In the genomic region with DNA sequence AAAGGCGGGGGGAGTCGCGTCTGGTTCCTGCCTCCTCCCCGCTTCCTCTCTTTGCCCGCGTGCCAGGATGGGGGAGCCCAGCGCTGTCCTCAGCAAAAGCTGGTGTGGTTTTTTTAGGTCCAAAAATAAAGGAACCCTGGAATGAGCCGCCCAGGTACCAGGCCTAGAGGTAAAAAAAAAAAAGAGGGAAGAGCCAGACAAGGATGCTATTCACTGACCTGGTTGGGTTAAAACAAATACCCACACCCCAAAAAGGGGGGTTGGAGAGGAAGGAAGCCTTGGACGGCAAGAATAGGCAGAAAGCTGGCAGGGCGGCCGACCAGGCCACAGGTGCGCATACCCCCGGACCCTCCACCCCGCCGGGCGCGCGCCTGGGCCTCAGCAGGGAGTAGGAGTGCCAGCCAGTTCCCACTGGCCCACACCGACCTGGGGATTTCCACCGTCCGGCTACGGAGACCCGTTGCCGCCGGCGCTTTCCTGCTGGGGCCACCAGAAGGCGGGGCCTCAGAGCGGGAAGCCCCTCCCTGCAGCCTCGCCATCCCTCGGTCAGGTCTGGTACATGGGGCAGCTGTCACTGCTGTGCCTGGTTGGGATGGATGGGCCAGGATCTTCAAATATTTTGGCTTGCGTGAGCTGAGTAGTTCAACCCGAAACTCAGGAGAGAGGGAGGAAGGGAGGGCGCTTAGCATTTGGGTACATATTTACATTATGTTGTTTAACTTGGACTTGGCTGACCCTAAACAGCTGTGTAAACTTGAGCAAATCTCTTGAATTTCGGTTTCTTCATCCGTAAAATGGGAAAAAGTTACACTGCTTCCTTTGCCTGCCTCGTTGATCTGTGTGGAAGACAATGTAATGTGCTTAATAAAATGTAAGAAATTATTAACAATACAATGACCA, we compare ENCODE assay signal across 8 cellular contexts. TPM values are rescaled to one million over a fixed set of nuclear protein-coding genes. Genes with fewer than 3 reads are reported as not detected.
DNase-seq lines count a peak whose midpoint lies in the region; ATAC-seq and TF ChIP-seq lines count a peak whose summit lies in the region.

No MANE protein-coding gene starts in this region.

- no peaks in the 10 kb centered on the region for H3K79me2 ChIP-seq in fibroblast of lung (ENCODE audit: control insufficient read depth, insufficient read depth, low read length)

- ATAC-seq in GM21390 (IDR thresholded peaks at IDR 0.05; ENCODE audit: unreplicated experiment), result peak; percentile 73

- peaks cover 79% of the 10 kb centered on the region for H3K4me1 Mint-ChIP-seq in activated T-helper 1 cell treated with anti-CD3 and anti-CD28 coated beads, Interleukin-12 subunit alpha, Interleukin-12 subunit beta, Interleukin-2, Interleukin-4 antibody, amounts not matched to agents 30 ng/mL and 10 ng/mL and 1 ng/mL, durations not matched to agents 14 hours and 24 hours and 36 hours (ENCODE audit: low read depth)
- peaks cover 96% of the 10 kb centered on the region for H3K4me1 Mint-ChIP-seq in nephron progenitor cell

- no peaks in the 10 kb centered on the region for H3K36me3 ChIP-seq in fibroblast of lung (ENCODE audit: control insufficient read depth, insufficient read depth, low read length)
- H3K36me3 ChIP-seq in subcutaneous abdominal adipose tissue (ENCODE audit: control insufficient read depth in 5 of 5, insufficient read depth in 5 of 5, low read length in 5 of 5), result no peaks in the 10 kb centered on the region

- peaks cover 5% of the 10 kb centered on the region for H3K36me3 Mint-ChIP-seq in activated T-helper 1 cell treated with anti-CD3 and anti-CD28 coated beads, Interleukin-12 subunit alpha, Interleukin-12 subunit beta, Interleukin-2, Interleukin-4 antibody, amounts not matched to agents 30 ng/mL and 10 ng/mL and 1 ng/mL, durations not matched to agents 14 hours and 24 hours and 36 hours (ENCODE audit: low read depth)
- H3K36me3 Mint-ChIP-seq in nephron progenitor cell (ENCODE audit: low read depth), result no peaks in the 10 kb centered on the region

- TF ChIP-seq CTCF in fibroblast of lung (conservative IDR thresholded peaks at IDR 0.05 in 1 of 2, IDR thresholded peaks at IDR 0.05 in 1 of 2; ENCODE audit: low read depth in 1 of 2, low read length in 2 of 2) (no peak), nephron progenitor cell (IDR thresholded peaks at IDR 0.05) (no peak)

- H3K27me3 ChIP-seq in fibroblast of lung (ENCODE audit: control insufficient read depth, insufficient read depth, low read length), result no peaks in the 10 kb centered on the region
- H3K27me3 ChIP-seq in subcutaneous abdominal adipose tissue (ENCODE audit: control insufficient read depth in 5 of 5, insufficient read depth in 4 of 5, low read length in 5 of 5), result no peaks in the 10 kb centered on the region

- no peaks in the 10 kb centered on the region for H3K9me3 Mint-ChIP-seq in activated T-helper 1 cell treated with anti-CD3 and anti-CD28 coated beads, Interleukin-12 subunit alpha, Interleukin-12 subunit beta, Interleukin-2, Interleukin-4 antibody, amounts not matched to agents 30 ng/mL and 10 ng/mL and 1 ng/mL, durations not matched to agents 14 hours and 24 hours and 36 hours
- H3K9me3 Mint-ChIP-seq in nephron progenitor cell, result no peaks in the 10 kb centered on the region

- H3K27ac Mint-ChIP-seq in activated T-helper 1 cell treated with anti-CD3 and anti-CD28 coated beads, Interleukin-12 subunit alpha, Interleukin-12 subunit beta, Interleukin-2, Interleukin-4 antibody, amounts not matched to agents 30 ng/mL and 10 ng/mL and 1 ng/mL, durations not matched to agents 14 hours and 24 hours and 36 hours, result peak overlapping the region; percentile 98
- peak overlapping the region; percentile 100 for H3K27ac Mint-ChIP-seq in nephron progenitor cell

- peaks cover 37% of the 10 kb centered on the region for H3K4me1 ChIP-seq in fibroblast of lung (ENCODE audit: control insufficient read depth, extremely low read depth, insufficient read depth, low read length)
- H3K4me1 ChIP-seq in subcutaneous abdominal adipose tissue (ENCODE audit: control insufficient read depth in 5 of 5, insufficient read depth in 5 of 5, low read length in 5 of 5), result peaks cover 24 to 86% (median 82%) of the 10 kb centered on the region in 5 donors

- intact Hi-C loops in activated T-helper 1 cell treated with anti-CD3 and anti-CD28 coated beads, Interleukin-12 subunit alpha, Interleukin-12 subunit beta, Interleukin-2, Interleukin-4 antibody, amounts not matched to agents 30 ng/mL and 10 ng/mL and 1 ng/mL, durations not matched to agents 14 hours and 24 hours and 36 hours (cut with micrococcal nuclease), result loop anchor here (2.0 to 10.0 kb wide), 4 partner anchors 287 to 671 kb away; partner anchors contain the start of genes AHSA1, ALKBH1, GSTZ1 and POMT2

- H3K4me3 ChIP-seq in fibroblast of lung (replicated peaks in 1 of 4; ENCODE audit: control extremely low read depth in 1 of 4, insufficient read depth in 1 of 4, low read depth in 3 of 4, low read length in 4 of 4) (peak overlapping the region; percentile 35 to 74 (median 52)), subcutaneous abdominal adipose tissue (ENCODE audit: low read depth in 1 of 5, low read length in 5 of 5) (peak overlapping the region; percentile 52 to 69 (median 64))

- peak overlapping the region; percentile 77 for H3K9ac ChIP-seq in fibroblast of lung (ENCODE audit: insufficient read depth, low read length)
- H3K9ac ChIP-seq in subcutaneous abdominal adipose tissue (ENCODE audit: low read length in 5 of 5), result peak overlapping the region in 4 of 5 donors; percentile 70 to 85 (median 80)

- H2AFZ ChIP-seq in fibroblast of lung (ENCODE audit: low read length), result no peak overlapping the region

- H3K9me3 ChIP-seq in fibroblast of lung (ENCODE audit: control insufficient read depth, insufficient read depth, low read depth, low read length), result no peaks in the 10 kb centered on the region
- no peaks in the 10 kb centered on the region for H3K9me3 ChIP-seq in subcutaneous abdominal adipose tissue (ENCODE audit: control insufficient read depth in 5 of 5, low read length in 5 of 5)

- no peaks in the 10 kb centered on the region for H4K20me1 ChIP-seq in fibroblast of lung (ENCODE audit: control insufficient read depth, extremely low read depth, insufficient read depth, low read length)

- no peaks in the 10 kb centered on the region for H3K27me3 Mint-ChIP-seq in activated T-helper 1 cell treated with anti-CD3 and anti-CD28 coated beads, Interleukin-12 subunit alpha, Interleukin-12 subunit beta, Interleukin-2, Interleukin-4 antibody, amounts not matched to agents 30 ng/mL and 10 ng/mL and 1 ng/mL, durations not matched to agents 14 hours and 24 hours and 36 hours (ENCODE audit: insufficient read depth)
- H3K27me3 Mint-ChIP-seq in nephron progenitor cell (ENCODE audit: low read depth, poor library complexity), result no peaks in the 10 kb centered on the region

- peak overlapping the region; percentile 70 for H3K4me2 ChIP-seq in fibroblast of lung (ENCODE audit: extremely low read depth, insufficient read depth, low read length)

- DNase-seq in DMS 273 treated with DMSO at 0.1 percent for 48 hours (lab: John Stamatoyannopoulos, UW) (peak; percentile 51), HUDEP-2 (lab: John Stamatoyannopoulos, UW; ENCODE audit: unreplicated experiment in 76 of 76) (peak in 67 of 76 experiments; percentile 9 to 79 (median 61)), OCI-M1 (lab: John Stamatoyannopoulos, UW) (peak; percentile 86), fibroblast of lung (ENCODE audit: low read depth in 2 of 2) (peak; percentile 80 to 97), nephron progenitor cell (peak; percentile 80)
- DNase-seq in activated T-helper 1 cell treated with anti-CD3 and anti-CD28 coated beads, Interleukin-12 subunit alpha, Interleukin-12 subunit beta, Interleukin-2, Interleukin-4 antibody, amounts not matched to agents 30 ng/mL and 10 ng/mL and 1 ng/mL, durations not matched to agents 14 hours and 24 hours and 36 hours (ENCODE audit: low spot score), result peak; percentile 80

- peak overlapping the region; percentile 92 for H3K27ac ChIP-seq in fibroblast of lung (ENCODE audit: insufficient read depth, low read length)
- H3K27ac ChIP-seq in subcutaneous abdominal adipose tissue (ENCODE audit: low read depth, low read length), result peak overlapping the region; percentile 99

- peak overlapping the region; percentile 87 for H3K4me3 Mint-ChIP-seq in activated T-helper 1 cell treated with anti-CD3 and anti-CD28 coated beads, Interleukin-12 subunit alpha, Interleukin-12 subunit beta, Interleukin-2, Interleukin-4 antibody, amounts not matched to agents 30 ng/mL and 10 ng/mL and 1 ng/mL, durations not matched to agents 14 hours and 24 hours and 36 hours
- peak overlapping the region; percentile 80 for H3K4me3 Mint-ChIP-seq in nephron progenitor cell

RNA-seq across cellular contexts. Expression of gene IRF2BPL, which starts 5.4 kb away (rescaled TPM):
- 24.9 and 26.5 TPM in 2 replicates for total RNA-seq in activated T-helper 1 cell treated with anti-CD3 and anti-CD28 coated beads, Interleukin-12 subunit alpha, Interleukin-12 subunit beta, Interleukin-2, Interleukin-4 antibody, amounts not matched to agents 30 ng/mL and 10 ng/mL and 1 ng/mL, durations not matched to agents 14 hours and 24 hours and 36 hours
- total RNA-seq in fibroblast of lung, result 36.0 and 45.9 TPM in 2 replicates
- 9.8 and 13.1 TPM in 2 replicates for polyA plus RNA-seq in fibroblast of lung
- polyA plus RNA-seq in fibroblast of lung (2012), result 23.8 and 31.3 TPM in 2 replicates
- polyA minus RNA-seq in fibroblast of lung (ENCODE audit: low replicate concordance), result 10.8 and 15.9 TPM in 2 replicates

Comparison
In these comparisons a context has a peak if more than half of its experiments do, and no peak if none do; other contexts are left out.
1. Peak in every context shown above with its lines: DNase-seq, ATAC-seq, H3K4me3 ChIP-seq and H3K27ac ChIP-seq.